27 cellular contexts compared by ENCODE assay signal in the genomic region with DNA sequence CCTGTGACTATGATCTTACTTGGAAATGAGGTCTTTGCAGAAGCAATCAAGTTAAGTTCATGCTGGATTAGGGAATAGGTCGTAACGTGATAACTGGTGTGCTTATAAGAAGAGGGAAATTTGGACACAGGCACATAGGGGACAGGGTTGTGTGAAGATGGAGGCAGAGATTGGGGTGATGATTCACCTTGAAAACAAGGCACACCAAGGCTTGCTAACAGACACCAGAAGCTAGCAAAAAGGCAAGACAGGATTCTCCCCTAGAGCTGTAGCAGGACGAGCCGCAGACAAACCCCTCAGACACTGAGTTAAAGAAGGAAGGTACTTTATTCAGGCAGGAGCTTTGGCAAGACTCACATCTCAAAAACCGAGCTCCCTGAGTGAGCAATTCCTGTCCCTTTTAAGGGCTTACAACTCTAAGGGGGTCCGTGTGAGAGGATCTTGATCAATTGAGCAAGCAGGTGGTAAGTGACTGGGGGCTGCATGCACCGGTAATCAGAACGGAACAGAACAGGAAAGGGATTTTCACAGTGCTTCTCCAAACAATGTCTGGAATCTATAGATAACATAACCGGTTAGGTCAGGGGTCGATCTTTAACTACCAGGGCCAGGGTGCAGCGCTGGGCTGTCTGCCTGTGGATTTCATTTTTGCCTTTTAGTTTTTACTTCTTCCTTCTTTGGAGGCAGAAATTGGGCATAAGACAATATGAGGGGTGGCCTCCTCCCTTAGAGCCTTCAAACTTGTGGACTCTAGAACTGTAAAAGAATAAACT.
"Had no signal": no experiment of that assay in that cellular context is flagged by ENCODE, and none has a peak within 500 bp of the region (broad histone marks: within the 10 kb centered on the region; RNA-seq: fewer than 3 reads in every experiment).

No MANE protein-coding gene starts in this region.

- ATAC-seq: activated CD4-positive, CD25-positive, alpha-beta regulatory T cell treated with anti-CD3 and anti-CD28 coated beads, Interleukin-2, amount 50 U/mL, for 24 hours; activated naive CD8-positive, alpha-beta T cell treated with anti-CD3 and anti-CD28 coated beads, Interleukin-2, amount 50 U/mL, for 24 hours; heart right ventricle; left lobe of liver; right cardiac atrium; T-helper 17 cell had no signal

- H3K27ac ChIP-seq: esophagus squamous epithelium, heart right ventricle, spleen, suprapubic skin, tibial artery, VCaP had no signal

- H3K4me3 Mint-ChIP-seq: activated naive CD8-positive, alpha-beta T cell treated with anti-CD3 and anti-CD28 coated beads, Interleukin-2, amount 50 U/mL, for 24 hours; activated T-cell treated with anti-CD3 and anti-CD28 coated beads, Interleukin-2, amount 50 U/mL, for 24 hours; nephron; T-helper 17 cell had no signal

- H3K4me1 Mint-ChIP-seq: activated naive CD8-positive, alpha-beta T cell treated with anti-CD3 and anti-CD28 coated beads, Interleukin-2, amount 50 U/mL, for 24 hours; nephron; T-helper 17 cell had no signal

- H3K27ac Mint-ChIP-seq: activated naive CD8-positive, alpha-beta T cell treated with anti-CD3 and anti-CD28 coated beads, Interleukin-2, amount 50 U/mL, for 24 hours; activated T-cell treated with anti-CD3 and anti-CD28 coated beads, Interleukin-2, amount 50 U/mL, for 24 hours; nephron; T-helper 17 cell had no signal

- H3K4me3 ChIP-seq: esophagus squamous epithelium, heart right ventricle, lung, spleen, suprapubic skin, tibial artery had no signal

- DNase-seq: activated CD4-positive, alpha-beta T cell treated with anti-CD3 and anti-CD28 coated beads for 48 hours; activated CD4-positive, alpha-beta T cell treated with anti-CD3 and anti-CD28 coated beads, Interleukin-2, amount 50 U/mL, for 48 hours; activated CD8-positive, alpha-beta memory T cell treated with anti-CD3 and anti-CD28 coated beads, Interleukin-2, amount 50 U/mL, for 48 hours; activated gamma-delta T cell treated with Interleukin-2 at 50 U/mL for 16 hours; activated naive CD4-positive, alpha-beta T cell treated with anti-CD3 and anti-CD28 coated beads, Interleukin-2, amount 50 U/mL, for 16 hours; activated naive CD8-positive, alpha-beta T cell treated with anti-CD3 and anti-CD28 coated beads, Interleukin-2, amount 50 U/mL, for 24 hours; activated T-cell treated with anti-CD3 and anti-CD28 coated beads, Interleukin-2, amount 50 U/mL, for 24 hours; amygdala; caudate nucleus; cortex of kidney; esophagus squamous epithelium; foreskin melanocyte; heart right ventricle; kidney glomerular epithelial cell; posterior cingulate gyrus; right cardiac atrium; spleen; stimulated activated naive CD4-positive, alpha-beta T cell; T-helper 17 cell; T1000; tibial artery had no signal

- H3K9me3 ChIP-seq: esophagus squamous epithelium, suprapubic skin, tibial artery had no signal

- H3K36me3 ChIP-seq: esophagus squamous epithelium, heart right ventricle, spleen, suprapubic skin, tibial artery had no signal

- H3K4me1 ChIP-seq: suprapubic skin, tibial artery had no signal
